9 cellular contexts compared by ENCODE assay signal in the genomic region with DNA sequence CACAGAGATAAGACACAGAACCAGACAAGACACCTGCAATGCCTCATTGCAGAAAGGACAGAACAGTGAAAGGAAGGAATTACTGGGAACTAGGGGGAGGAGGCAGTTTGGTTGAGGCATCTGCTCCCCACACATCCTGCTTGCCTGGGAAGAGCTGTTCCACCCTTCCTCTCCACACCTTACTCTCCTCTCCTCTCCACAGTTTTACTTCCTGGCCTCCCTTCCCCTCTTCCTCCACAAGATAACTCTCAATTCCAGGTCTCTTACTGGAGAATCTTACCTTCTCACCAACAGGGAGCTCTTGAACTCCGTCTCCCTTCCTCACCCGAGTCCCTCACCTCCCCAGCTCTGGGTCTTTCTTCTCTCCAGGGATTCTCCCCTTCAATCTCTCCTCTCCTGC. TPM values are rescaled to one million over a fixed set of nuclear protein-coding genes. Genes with fewer than 3 reads are reported as not detected.
DNase-seq lines count a peak whose midpoint lies in the region; ATAC-seq and TF ChIP-seq lines count a peak whose summit lies in the region.
"Had no signal": no experiment of that assay in that cellular context is flagged by ENCODE, and none has a peak within 500 bp of the region (broad histone marks: within the 10 kb centered on the region; RNA-seq: fewer than 3 reads in every experiment).

No MANE protein-coding gene starts in this region.

- 89% methylated on average over 2 of the region's 2 CpGs for WGBS in esophagus muscularis mucosa
- 65% methylated on average over 2 of the region's 2 CpGs for WGBS in tibial nerve, 2 donors

- peaks cover 27 to 41% (median 33%) of the 10 kb centered on the region in 4 donors for H3K4me1 ChIP-seq in esophagus muscularis mucosa
- H3K4me1 ChIP-seq in tibial nerve, result peaks cover 0 to 41% (median 20%) of the 10 kb centered on the region in 4 donors

- H3K36me3 ChIP-seq in esophagus muscularis mucosa (peaks cover 30 to 52% (median 51%) of the 10 kb centered on the region in 4 donors), tibial nerve (peaks cover 0 to 53% (median 26%) of the 10 kb centered on the region in 3 donors)

- H3K9me3 ChIP-seq in esophagus muscularis mucosa (no peaks in the 10 kb centered on the region), tibial nerve (no peaks in the 10 kb centered on the region)

- H3K4me1 Mint-ChIP-seq in activated naive CD4-positive, alpha-beta T cell treated with anti-CD3 and anti-CD28 coated beads, Interleukin-2, amount 50 U/mL, for 24 hours, result peaks cover 27% of the 10 kb centered on the region

- H3K27ac ChIP-seq in esophagus muscularis mucosa (replicated peaks in 1 of 4) (peak overlapping the region; percentile 90 to 96 (median 94)), tibial nerve (peak overlapping the region in 3 of 4 donors; percentile 98)

- peaks cover 3% of the 10 kb centered on the region for H3K36me3 Mint-ChIP-seq in activated naive CD4-positive, alpha-beta T cell treated with anti-CD3 and anti-CD28 coated beads, Interleukin-2, amount 50 U/mL, for 24 hours

- H3K4me3 ChIP-seq in esophagus muscularis mucosa, result no peak overlapping the region
- H3K4me3 ChIP-seq in tibial nerve, result no peak overlapping the region

- intact Hi-C loops in esophagus muscularis mucosa (cut with DNase I), result no loop called here

- no peaks in the 10 kb centered on the region for H3K27me3 ChIP-seq in esophagus muscularis mucosa
- no peaks in the 10 kb centered on the region for H3K27me3 ChIP-seq in tibial nerve

- no peak for TF ChIP-seq CTCF in esophagus muscularis mucosa (IDR thresholded peaks at IDR 0.05)
- TF ChIP-seq CTCF in tibial nerve (IDR thresholded peaks at IDR 0.05), result no peak

- H3K27ac Mint-ChIP-seq in activated naive CD4-positive, alpha-beta T cell treated with anti-CD3 and anti-CD28 coated beads, Interleukin-2, amount 50 U/mL, for 24 hours, result peak overlapping the region; percentile 69

- H3K4me3 Mint-ChIP-seq in activated naive CD4-positive, alpha-beta T cell treated with anti-CD3 and anti-CD28 coated beads, Interleukin-2, amount 50 U/mL, for 24 hours, result peak overlapping the region; percentile 90

- no peak for TF ChIP-seq EP300 in esophagus muscularis mucosa (IDR thresholded peaks at IDR 0.05)
- no peak for TF ChIP-seq EP300 in tibial nerve (IDR thresholded peaks at IDR 0.05)

- no peak for ATAC-seq in HG02763 (IDR thresholded peaks at IDR 0.05; ENCODE audit: unreplicated experiment)

- no peaks in the 10 kb centered on the region for H3K27me3 Mint-ChIP-seq in activated naive CD4-positive, alpha-beta T cell treated with anti-CD3 and anti-CD28 coated beads, Interleukin-2, amount 50 U/mL, for 24 hours

- DNase-seq in activated naive CD4-positive, alpha-beta T cell treated with anti-CD3 and anti-CD28 coated beads, Interleukin-2, amount 50 U/mL, for 16 hours, result no peak
- DNase-seq in esophagus muscularis mucosa (ENCODE audit: extremely low spot score) (no peak), tibial nerve (ENCODE audit: low spot score in 2 of 2) (no peak), SW 1271 (lab: John Stamatoyannopoulos, UW) (no peak)
- DNase-seq: C1 segment of cervical spinal cord, KG1 had no signal

- no peaks in the 10 kb centered on the region for H3K9me3 Mint-ChIP-seq in activated naive CD4-positive, alpha-beta T cell treated with anti-CD3 and anti-CD28 coated beads, Interleukin-2, amount 50 U/mL, for 24 hours

- TF ChIP-seq POLR2A in esophagus muscularis mucosa (IDR thresholded peaks at IDR 0.05; ENCODE audit: low read depth), result no peak
- TF ChIP-seq POLR2A in tibial nerve (IDR thresholded peaks at IDR 0.05), result no peak

RNA-seq across cellular contexts. Expression of gene ELOVL1, which starts 2.1 kb away (rescaled TPM):
- 10 to 100 TPM; 25.7 to 63.2 (median 49.1) TPM for total RNA-seq in esophagus muscularis mucosa
- 10 to 100 TPM; 48.6 to 66.6 (median 50.8) TPM for total RNA-seq in tibial nerve

RNA-seq across cellular contexts. Expression of gene CDC20, which starts 6.9 kb away (rescaled TPM):
- total RNA-seq in esophagus muscularis mucosa (1 to 10 TPM in 1 of 4 donors, under 1 TPM in 1, not detected in 2; 0.42 to 1.7 TPM), tibial nerve (1 to 10 TPM in 3 of 4 donors, under 1 TPM in 1; 0.42 to 3.5 (median 1.5) TPM)

RNA-seq across cellular contexts. Expression of gene MED8, which starts 23.9 kb away (rescaled TPM):
- 10 to 100 TPM; 27.6 to 34.1 (median 32.0) TPM for total RNA-seq in esophagus muscularis mucosa
- total RNA-seq in tibial nerve, result 10 to 100 TPM; 22.8 to 35.1 (median 28.5) TPM

RNA-seq across cellular contexts. Expression of gene SZT2, which starts 24.0 kb away (rescaled TPM):
- total RNA-seq in esophagus muscularis mucosa, result 10 to 100 TPM; 25.2 to 45.9 (median 31.3) TPM
- total RNA-seq in tibial nerve, result 10 to 100 TPM; 49.2 to 68.7 (median 57.3) TPM

RNA-seq across cellular contexts. Expression of gene MPL, which starts 28.1 kb away (rescaled TPM):
- under 1 TPM in 2 of 4 donors, not detected in 2; 0.13 to 0.63 TPM for total RNA-seq in esophagus muscularis mucosa
- total RNA-seq in tibial nerve, result 1 to 10 TPM in 1 of 4 donors, under 1 TPM in 1, not detected in 2; 0.66 to 1.7 TPM
- total RNA-seq: T-helper 1 cell treated with Interleukin-12 subunit alpha and Interleukin-12 subunit beta and Interleukin-4 antibody, amounts not matched to agents 30 ng/mL and 1 ng/mL, for 36 hours had no signal
